8 cellular contexts compared by ENCODE assay signal in genomic region chr6:29747688-29748250, GRCh38. TPM values are rescaled to one million over a fixed set of nuclear protein-coding genes. Genes with fewer than 3 reads are reported as not detected.
DNase-seq lines count a peak whose midpoint lies in the region; ATAC-seq, FAIRE-seq and TF ChIP-seq lines count a peak whose summit lies in the region.

No MANE protein-coding gene starts in this region.

- DNase-seq in A549 (ENCODE audit: low read depth in 1 of 2, low spot score in 1 of 2) (no peak), HCT116 (ENCODE audit: low read depth, low spot score) (no peak), breast epithelium (ENCODE audit: low spot score in 2 of 2) (no peak), mesothelial cell of epicardium (ENCODE audit: low spot score in 2 of 2, unreplicated experiment in 2 of 2) (no peak), kidney tubule cell (ENCODE audit: low spot score) (no peak), activated gamma-delta T cell treated with Interleukin-2 at 50 U/mL for 16 hours (no peak), NCI-H2227 treated with DMSO at 0.1 percent for 48 hours (lab: John Stamatoyannopoulos, UW) (no peak)

- no peaks in the 10 kb centered on the region for H4K20me1 ChIP-seq in HCT116 (ENCODE audit: insufficient read depth)

- H3K4me2 ChIP-seq in A549 (peak overlapping the region; percentile 100), HCT116 (ENCODE audit: low read length) (peak overlapping the region; percentile 97)

- no TSS peak for BruUV-seq in HCT116 (replicated peaks; lab: Mats Ljungman, UMichigan)

- FAIRE-seq in A549 (lab: Jason Lieb, UNC) = no peak

- H3K27me3 Mint-ChIP-seq in mesothelial cell of epicardium (ENCODE audit: low read depth) = peaks cover 96% of the 10 kb centered on the region

- WGBS in A549 (ENCODE audit: missing lambda C conversion rate) = 94% methylated on average over 6 of the region's 8 CpGs

- H3K27ac ChIP-seq in A549 (no peak overlapping the region), HCT116 (ENCODE audit: low read depth, low read length) (peak overlapping the region; percentile 41; the same call in 1 of the 2 replicates), breast epithelium (peak overlapping the region in 1 of 2 donors; percentile 74)

- H3K36me3 ChIP-seq in HCT116 (ENCODE audit: control insufficient read depth in 1 of 2, insufficient read depth in 2 of 2, low read length in 2 of 2) (peaks cover 0 to 4% of the 10 kb centered on the region in 2 experiments; a peak in 1 of 4 replicates), breast epithelium (no peaks in the 10 kb centered on the region)

- H3K4me3 Mint-ChIP-seq in mesothelial cell of epicardium = peak overlapping the region; percentile 82

- peak overlapping the region; percentile 66 for H3K9ac ChIP-seq in HCT116 (ENCODE audit: low read length)

- RAD21 ChIA-PET in HCT116 (lab: Charles Lee; ENCODE audit: low non-redundant PET in 1 of 2, low total read pairs in 2 of 2, uncharacterized antibody in 2 of 2, unreplicated experiment in 2 of 2) = no interaction called here

- no peaks in the 10 kb centered on the region; the same call in 1 of the 2 replicates for H3K79me2 ChIP-seq in HCT116 (ENCODE audit: insufficient read depth, low read length)

- no peaks in the 10 kb centered on the region for H3K36me3 Mint-ChIP-seq in mesothelial cell of epicardium

- H3K27ac Mint-ChIP-seq in mesothelial cell of epicardium = no peak overlapping the region

- H3K9me2 ChIP-seq in HCT116 (ENCODE audit: insufficient read depth) = no peaks in the 10 kb centered on the region

- TF ChIP-seq RAD21 in A549 (conservative IDR thresholded peaks at IDR 0.05 in 1 of 2, IDR thresholded peaks at IDR 0.05 in 1 of 2) (no peak), HCT116 (IDR thresholded peaks at IDR 0.05; ENCODE audit: low read depth) (no peak)

- POLR2A ChIA-PET in A549 (lab: Yijun Ruan, JAX) = no interaction called here
- POLR2A ChIA-PET in HCT116 (lab: Charles Lee) = interaction anchor here (1.8 kb wide), 1 partner anchor 11 kb away, joined by 12 read pairs; no protein-coding TSS in a partner anchor

- ATAC-seq in A549 (no peak), HCT116 (no peak), GM19397 (IDR thresholded peaks at IDR 0.05; ENCODE audit: unreplicated experiment) (no peak)

- TF ChIP-seq POLR2A in A549 (IDR thresholded peaks at IDR 0.05; ENCODE audit: low read length) (no peak), HCT116 (IDR thresholded peaks at IDR 0.05; ENCODE audit: borderline replicate concordance, extremely low read depth, insufficient read depth, insufficient read length) (no peak), breast epithelium (IDR thresholded peaks at IDR 0.05) (no peak)

- intact Hi-C loops in HCT116 (cut with micrococcal nuclease) = no loop called here
- intact Hi-C loops in breast epithelium (cut with DNase I; ENCODE audit: low total_unique reads) = no loop called here

- no peak overlapping the region; the same call in 2 of the 3 replicates for H3K4me3 ChIP-seq in A549
- peak overlapping the region; percentile 71 to 87 for H3K4me3 ChIP-seq in HCT116 (replicated peaks in 1 of 2; ENCODE audit: low read depth in 1 of 2, low read length in 2 of 2)
- peak overlapping the region; percentile 70 to 79 (median 72) for H3K4me3 ChIP-seq in breast epithelium

- H3K4me1 Mint-ChIP-seq in mesothelial cell of epicardium = peaks cover 8% of the 10 kb centered on the region

- H3K27me3 ChIP-seq in HCT116 (ENCODE audit: insufficient read depth, low read length) = no peaks in the 10 kb centered on the region
- H3K27me3 ChIP-seq in breast epithelium = no peaks in the 10 kb centered on the region

- no peak for TF ChIP-seq CTCF in A549 (IDR thresholded peaks at IDR 0.05)
- no peak for TF ChIP-seq CTCF in HCT116 (IDR thresholded peaks at IDR 0.05 in 2 of 3, conservative IDR thresholded peaks at IDR 0.05 in 1 of 3; ENCODE audit: borderline replicate concordance in 1 of 3, insufficient read depth in 1 of 3, low read depth in 2 of 3, low read length in 2 of 3)
- TF ChIP-seq CTCF in breast epithelium (IDR thresholded peaks at IDR 0.05) = no peak
- no peak for TF ChIP-seq CTCF in mesothelial cell of epicardium (IDR thresholded peaks at IDR 0.05; ENCODE audit: unreplicated experiment)

- no peaks in the 10 kb centered on the region for H3K9me3 ChIP-seq in A549
- no peaks in the 10 kb centered on the region for H3K9me3 ChIP-seq in HCT116 (ENCODE audit: control insufficient read depth in 1 of 2, insufficient read depth in 1 of 2, low read depth in 1 of 2, low read length in 2 of 2)
- no peaks in the 10 kb centered on the region for H3K9me3 ChIP-seq in breast epithelium

- no peaks in the 10 kb centered on the region for H3K9me3 Mint-ChIP-seq in mesothelial cell of epicardium

- no peak overlapping the region for H2AFZ ChIP-seq in HCT116 (ENCODE audit: low read depth, low read length, poor library complexity, severe bottlenecking)

- TF ChIP-seq EP300 in A549 (IDR thresholded peaks at IDR 0.05) = no peak

- H3K4me1 ChIP-seq in A549 (no peaks in the 10 kb centered on the region), HCT116 (ENCODE audit: control insufficient read depth in 1 of 2, insufficient read depth in 2 of 2, low read length in 2 of 2) (peaks cover 3 to 24% of the 10 kb centered on the region in 2 experiments; a peak in 3 of 4 replicates), breast epithelium (peaks cover 0 to 15% of the 10 kb centered on the region in 2 donors)

- CTCF ChIA-PET in A549 (lab: Yijun Ruan, JAX) = interaction anchor here (1.0 to 3.5 kb wide), 3 partner anchors 10 to 65 kb away, joined by 3 to 22 read pairs (median 4); no protein-coding TSS in a partner anchor
- CTCF ChIA-PET in HCT116 (lab: Charles Lee) = interaction anchor here (1.0 to 2.3 kb wide), 5 partner anchors 10 to 98 kb away, joined by 3 to 17 read pairs (median 7); no protein-coding TSS in a partner anchor

TF ChIP-seq in A549, 52 proteins besides CTCF, POLR2A, EP300 and RAD21:
- TF ChIP-seq KDM1A (IDR thresholded peaks at IDR 0.05; ENCODE audit: low read depth) = no peak

TF ChIP-seq in HCT116, 20 proteins besides CTCF, POLR2A, EP300 and RAD21 (continues in another document):
- TF ChIP-seq ATF3 (IDR thresholded peaks at IDR 0.05) (no peak), ELF1 (IDR thresholded peaks at IDR 0.05; ENCODE audit: borderline replicate concordance, low read depth) (no peak), SRF (IDR thresholded peaks at IDR 0.05; ENCODE audit: low read depth) (no peak), ZFX (IDR thresholded peaks at IDR 0.05) (no peak), FOSL1 (IDR thresholded peaks at IDR 0.05; ENCODE audit: low read depth) (no peak), JUND (IDR thresholded peaks at IDR 0.05) (no peak), REST (IDR thresholded peaks at IDR 0.05; ENCODE audit: low read depth) (no peak), YY1 (IDR thresholded peaks at IDR 0.05; ENCODE audit: extremely low read depth, insufficient replicate concordance, low read depth, low read length) (no peak), TCF7L2 (IDR thresholded peaks at IDR 0.05; ENCODE audit: borderline replicate concordance, extremely low read depth, insufficient read depth, insufficient read length) (no peak), POLR2AphosphoS5 (IDR thresholded peaks at IDR 0.05; ENCODE audit: low read depth, low read length) (no peak), EZH2 (IDR thresholded peaks at IDR 0.05) (no peak), MAX (IDR thresholded peaks at IDR 0.05) (no peak)

RNA-seq across cellular contexts. Expression of gene HLA-F, which starts 24.5 kb away (rescaled TPM):
- 2.7 and 3.5 TPM in 2 replicates for polyA plus RNA-seq in A549 (2011; rRNA removed)
- 3.6 and 4.4 TPM in 2 replicates for polyA plus RNA-seq in A549 (2012; cell fraction: cytosol; rRNA removed)
- 10.4 and 10.9 TPM in 2 replicates for polyA plus RNA-seq in A549 (2012; cell fraction: nucleus; rRNA removed)
- polyA plus RNA-seq in A549 (2017; fragmentation: RNase III; extraction: RNeasy Plus Mini Kit Qiagen cat#74134 plus additional on column Dnase treatment) = 3.1 to 4.5 TPM (median 3.3 TPM) in 3 replicates
- 4.0 and 4.3 TPM in 2 replicates for polyA minus RNA-seq in A549 (2011; rRNA and poly(A)+ RNA removed)
- total RNA-seq in HCT116 (2021; ENCODE audit: unreplicated experiment) = 24.6 TPM
- polyA plus RNA-seq in HCT116 (2012) = 35.5 and 49.9 TPM in 2 replicates
- 10 to 100 TPM; 58.6 to 93.7 (median 64.1) TPM for total RNA-seq in breast epithelium
- total RNA-seq in mesothelial cell of epicardium = 2.0 to 2.5 TPM (median 2.1 TPM) in 3 replicates
